Comparison of ENCODE assay signal across 22 cellular contexts in genomic region chr3:42690191-42690590, GRCh38. TPM values are rescaled to one million over a fixed set of nuclear protein-coding genes. Genes with fewer than 3 reads are reported as not detected.
DNase-seq lines count a peak whose midpoint lies in the region; ATAC-seq, FAIRE-seq and TF ChIP-seq lines count a peak whose summit lies in the region.
"Had no signal": no experiment of that assay in that cellular context is flagged by ENCODE, and none has a peak within 500 bp of the region (broad histone marks: within the 10 kb centered on the region; RNA-seq: fewer than 3 reads in every experiment).

No MANE protein-coding gene starts in this region.

- H3K4me1 ChIP-seq in neuronal stem cell (ENCODE audit: control insufficient read depth in 2 of 2, insufficient read depth in 1 of 2, low read depth in 1 of 2, low read length in 2 of 2) (peaks cover 0 to 8% of the 10 kb centered on the region in 2 donors), suprapubic skin (peaks cover 9% of the 10 kb centered on the region)

- H3K36me3 Mint-ChIP-seq in activated T-cell treated with anti-CD3 and anti-CD28 coated beads, Interleukin-2, amount 50 U/mL, for 24 hours (ENCODE audit: low read depth): no peaks in the 10 kb centered on the region
- H3K36me3 Mint-ChIP-seq in activated T-cell treated with anti-CD3 and anti-CD28 coated beads, Interleukin-2, amount 50 U/mL, for 72 hours (ENCODE audit: insufficient read depth in 2 of 2): no peaks in the 10 kb centered on the region
- H3K36me3 Mint-ChIP-seq in chondrocyte (ENCODE audit: low read depth): no peaks in the 10 kb centered on the region
- no peaks in the 10 kb centered on the region for H3K36me3 Mint-ChIP-seq in activated CD8-positive, alpha-beta memory T cell treated with anti-CD3 and anti-CD28 coated beads, Interleukin-2, amount 10 ng/mL, durations not matched to agents 7 days and 5 days

- no peak for TF ChIP-seq EP300 in suprapubic skin (IDR thresholded peaks at IDR 0.05)

- no peaks in the 10 kb centered on the region for H3K36me3 ChIP-seq in neuronal stem cell (replicated peaks in 1 of 2; ENCODE audit: control insufficient read depth in 2 of 2, insufficient read depth in 2 of 2, low read length in 2 of 2)
- H3K36me3 ChIP-seq in suprapubic skin: no peaks in the 10 kb centered on the region
- H3K36me3 ChIP-seq: BLaER1 treated with 17β-estradiol and CSF1 and Interleukin-3, amounts not matched to agents 10 nM and 100 nM had no signal

- no peak overlapping the region for H2AFZ ChIP-seq in neuronal stem cell (ENCODE audit: low read length)

- WGBS in neuronal stem cell (ENCODE audit: extremely low coverage in 2 of 2, insufficient read length in 2 of 2, insufficient replicate concordance in 1 of 2), 2 donors: no CpG with 5 or more reads among the region's 7 CpGs
- WGBS in suprapubic skin: 91% methylated on average over 7 of the region's 7 CpGs

- CTCF ChIA-PET in activated CD8-positive, alpha-beta memory T cell treated with anti-CD3 and anti-CD28 coated beads, Interleukin-2, amount 10 ng/mL, durations not matched to agents 7 days and 5 days (lab: Charles Lee): interaction anchor here (1.2 kb wide), 1 partner anchor 11 kb away, joined by 3 read pairs; no protein-coding TSS in a partner anchor

- peak; percentile 13 for DNase-seq in activated T-cell treated with anti-CD3 and anti-CD28 coated beads, Interleukin-2, amount 50 U/mL, for 24 hours
- no peak for DNase-seq in activated T-cell treated with anti-CD3 and anti-CD28 coated beads, Interleukin-2, amount 50 U/mL, for 72 hours
- DNase-seq in chondrocyte (ENCODE audit: low spot score) (peak; percentile 58), neuronal stem cell (ENCODE audit: low spot score) (no peak), suprapubic skin (ENCODE audit: low spot score in 2 of 2) (peak; percentile 30 to 54), GM12891 (ENCODE audit: insufficient read length, low spot score) (no peak)
- DNase-seq in activated CD8-positive, alpha-beta memory T cell treated with anti-CD3 and anti-CD28 coated beads, Interleukin-2, amount 10 ng/mL, durations not matched to agents 7 days and 5 days: no peak
- DNase-seq: DND-41, GDM1, NCI-H1092, NCI-H146, NCI-H2081, NCI-H774, RPMI8226 had no signal

- H2AK5ac ChIP-seq in neuronal stem cell (ENCODE audit: low read depth, low read length): peak overlapping the region; percentile 19

- no peak overlapping the region for H2BK120ac ChIP-seq in neuronal stem cell (ENCODE audit: low read depth, low read length)

- H3K9me3 Mint-ChIP-seq in activated T-cell treated with anti-CD3 and anti-CD28 coated beads, Interleukin-2, amount 50 U/mL, for 24 hours: no peaks in the 10 kb centered on the region
- H3K9me3 Mint-ChIP-seq in activated T-cell treated with anti-CD3 and anti-CD28 coated beads, Interleukin-2, amount 50 U/mL, for 72 hours: no peaks in the 10 kb centered on the region
- no peaks in the 10 kb centered on the region for H3K9me3 Mint-ChIP-seq in chondrocyte (ENCODE audit: low read depth)
- no peaks in the 10 kb centered on the region for H3K9me3 Mint-ChIP-seq in activated CD8-positive, alpha-beta memory T cell treated with anti-CD3 and anti-CD28 coated beads, Interleukin-2, amount 10 ng/mL, durations not matched to agents 7 days and 5 days (ENCODE audit: low read depth)

- no peak overlapping the region for H2BK12ac ChIP-seq in neuronal stem cell (ENCODE audit: low read length)

- H3K79me1 ChIP-seq in neuronal stem cell (ENCODE audit: low read depth, low read length): no peaks in the 10 kb centered on the region

- H3K9ac ChIP-seq in neuronal stem cell (ENCODE audit: low read depth, low read length, poor library complexity): no peak overlapping the region

- H3K27ac ChIP-seq in neuronal stem cell (replicated peaks; ENCODE audit: low read length) (no peak overlapping the region), suprapubic skin (no peak overlapping the region)
- H3K27ac ChIP-seq: 22Rv1 had no signal

- no peak for ATAC-seq in activated T-cell treated with anti-CD3 and anti-CD28 coated beads, Interleukin-2, amount 50 U/mL, for 72 hours (replicated peaks in 1 of 2)
- no peak for ATAC-seq in activated CD8-positive, alpha-beta memory T cell treated with anti-CD3 and anti-CD28 coated beads, Interleukin-2, amount 10 ng/mL, durations not matched to agents 7 days and 5 days
- no peak for ATAC-seq in GM19463 (IDR thresholded peaks at IDR 0.05; ENCODE audit: unreplicated experiment)
- ATAC-seq: HepG2 had no signal

- no peaks in the 10 kb centered on the region for H3K9me3 ChIP-seq in neuronal stem cell (replicated peaks in 1 of 2; ENCODE audit: control insufficient read depth in 2 of 2, insufficient read depth in 1 of 2, low read depth in 1 of 2, low read length in 2 of 2)
- H3K9me3 ChIP-seq in suprapubic skin: no peaks in the 10 kb centered on the region

- H4K8ac ChIP-seq in neuronal stem cell (ENCODE audit: low read depth, low read length): no peak overlapping the region

- H4K91ac ChIP-seq in neuronal stem cell (ENCODE audit: low read depth, low read length, poor library complexity): no peak overlapping the region

- H2BK5ac ChIP-seq in neuronal stem cell (ENCODE audit: low read length): no peak overlapping the region

- H2BK15ac ChIP-seq in neuronal stem cell (ENCODE audit: low read length): no peak overlapping the region

- H3K14ac ChIP-seq in neuronal stem cell (ENCODE audit: low read length): no peak overlapping the region

- no peak overlapping the region for H3K27ac Mint-ChIP-seq in activated T-cell treated with anti-CD3 and anti-CD28 coated beads, Interleukin-2, amount 50 U/mL, for 24 hours
- H3K27ac Mint-ChIP-seq in activated T-cell treated with anti-CD3 and anti-CD28 coated beads, Interleukin-2, amount 50 U/mL, for 72 hours: no peak overlapping the region
- H3K27ac Mint-ChIP-seq in chondrocyte (ENCODE audit: unreplicated experiment): no peak overlapping the region
- no peak overlapping the region for H3K27ac Mint-ChIP-seq in activated CD8-positive, alpha-beta memory T cell treated with anti-CD3 and anti-CD28 coated beads, Interleukin-2, amount 10 ng/mL, durations not matched to agents 7 days and 5 days

- H3K27me3 Mint-ChIP-seq in activated T-cell treated with anti-CD3 and anti-CD28 coated beads, Interleukin-2, amount 50 U/mL, for 24 hours: peaks cover 20% of the 10 kb centered on the region
- peaks cover 25% of the 10 kb centered on the region for H3K27me3 Mint-ChIP-seq in activated T-cell treated with anti-CD3 and anti-CD28 coated beads, Interleukin-2, amount 50 U/mL, for 72 hours (ENCODE audit: low read depth)
- peaks cover 23% of the 10 kb centered on the region for H3K27me3 Mint-ChIP-seq in chondrocyte (ENCODE audit: low read depth)
- H3K27me3 Mint-ChIP-seq in activated CD8-positive, alpha-beta memory T cell treated with anti-CD3 and anti-CD28 coated beads, Interleukin-2, amount 10 ng/mL, durations not matched to agents 7 days and 5 days: peaks cover 25% of the 10 kb centered on the region

- H3K4me3 Mint-ChIP-seq in activated T-cell treated with anti-CD3 and anti-CD28 coated beads, Interleukin-2, amount 50 U/mL, for 24 hours: no peak overlapping the region
- H3K4me3 Mint-ChIP-seq in activated T-cell treated with anti-CD3 and anti-CD28 coated beads, Interleukin-2, amount 50 U/mL, for 72 hours: no peak overlapping the region
- H3K4me3 Mint-ChIP-seq in chondrocyte (ENCODE audit: unreplicated experiment): no peak overlapping the region
- no peak overlapping the region for H3K4me3 Mint-ChIP-seq in activated CD8-positive, alpha-beta memory T cell treated with anti-CD3 and anti-CD28 coated beads, Interleukin-2, amount 10 ng/mL, durations not matched to agents 7 days and 5 days

- TF ChIP-seq CTCF in chondrocyte (IDR thresholded peaks at IDR 0.05) (no peak), suprapubic skin (IDR thresholded peaks at IDR 0.05) (no peak)

- H3K23ac ChIP-seq in neuronal stem cell (ENCODE audit: low read depth, low read length, poor library complexity): no peak overlapping the region

- H3K27me3 ChIP-seq in neuronal stem cell (ENCODE audit: control insufficient read depth in 3 of 3, insufficient read depth in 3 of 3, low read depth in 1 of 3, low read length in 3 of 3): peaks cover 0 to 21% (median 0%) of the 10 kb centered on the region in 3 experiments
- H3K27me3 ChIP-seq in suprapubic skin: peaks cover 8% of the 10 kb centered on the region
- H3K27me3 ChIP-seq: BLaER1 treated with 17β-estradiol and CSF1 and Interleukin-3, amounts not matched to agents 10 nM and 100 nM had no signal

- TF ChIP-seq POLR2A in suprapubic skin (IDR thresholded peaks at IDR 0.05) (no peak), GM12891 (IDR thresholded peaks at IDR 0.05; ENCODE audit: low read depth, low read length) (no peak)

- no peak overlapping the region for H3K4ac ChIP-seq in neuronal stem cell (ENCODE audit: low read length)

- H3K4me2 ChIP-seq in neuronal stem cell (ENCODE audit: insufficient read depth, low read length, poor library complexity, severe bottlenecking): no peak overlapping the region

- H3K4me3 ChIP-seq in neuronal stem cell (ENCODE audit: low read length in 2 of 2) (peak overlapping the region in 1 of 2 donors; percentile 33), suprapubic skin (no peak overlapping the region)
- H3K4me3 ChIP-seq: BLaER1 treated with 17β-estradiol and CSF1 and Interleukin-3, amounts not matched to agents 10 nM and 100 nM had no signal

- no peak overlapping the region for H3K18ac ChIP-seq in neuronal stem cell (ENCODE audit: low read length)

- no peak for FAIRE-seq in GM12891 (lab: Jason Lieb, UNC)
- FAIRE-seq: GM12892, H54, HepG2 had no signal

- peaks cover 3% of the 10 kb centered on the region for H3K4me1 Mint-ChIP-seq in activated T-cell treated with anti-CD3 and anti-CD28 coated beads, Interleukin-2, amount 50 U/mL, for 24 hours (ENCODE audit: low read depth)
- peaks cover 6% of the 10 kb centered on the region for H3K4me1 Mint-ChIP-seq in activated T-cell treated with anti-CD3 and anti-CD28 coated beads, Interleukin-2, amount 50 U/mL, for 72 hours (ENCODE audit: low read depth)
- no peaks in the 10 kb centered on the region for H3K4me1 Mint-ChIP-seq in chondrocyte (ENCODE audit: low read depth)
- peaks cover 2% of the 10 kb centered on the region for H3K4me1 Mint-ChIP-seq in activated CD8-positive, alpha-beta memory T cell treated with anti-CD3 and anti-CD28 coated beads, Interleukin-2, amount 10 ng/mL, durations not matched to agents 7 days and 5 days

RNA-seq across cellular contexts. Expression of gene KLHL40, which starts 4.9 kb away (rescaled TPM):
- total RNA-seq in activated T-cell treated with anti-CD3 and anti-CD28 coated beads, Interleukin-2, amount 50 U/mL, for 72 hours: not detected
- not detected in 3 replicates for total RNA-seq in chondrocyte
- not detected for polyA plus RNA-seq in neuronal stem cell (2013, experiment 1 of 2)
- polyA plus RNA-seq in neuronal stem cell (2013, experiment 2 of 2): not detected
- not detected for total RNA-seq in suprapubic skin
- not detected for total RNA-seq in activated CD8-positive, alpha-beta memory T cell treated with anti-CD3 and anti-CD28 coated beads, Interleukin-2, amount 10 ng/mL, durations not matched to agents 7 days and 5 days
- not detected for polyA plus RNA-seq in GM12891 (2012; ENCODE audit: low read depth, missing spikeins)
- total RNA-seq: HepG2, MCF 10A, NCI-H460 had no signal
- polyA plus RNA-seq: HepG2 had no signal

RNA-seq across cellular contexts. Expression of gene HHATL, which starts 12.4 kb away (rescaled TPM):
- not detected for total RNA-seq in activated T-cell treated with anti-CD3 and anti-CD28 coated beads, Interleukin-2, amount 50 U/mL, for 72 hours
- total RNA-seq in chondrocyte: not detected in 3 replicates
- polyA plus RNA-seq in neuronal stem cell (2013, experiment 1 of 2): not detected
- polyA plus RNA-seq in neuronal stem cell (2013, experiment 2 of 2): not detected
- 1 to 10 TPM in 1 of 4 donors, not detected in 3; 2.3 TPM for total RNA-seq in suprapubic skin
- not detected for total RNA-seq in activated CD8-positive, alpha-beta memory T cell treated with anti-CD3 and anti-CD28 coated beads, Interleukin-2, amount 10 ng/mL, durations not matched to agents 7 days and 5 days
- not detected for polyA plus RNA-seq in GM12891 (2012; ENCODE audit: low read depth, missing spikeins)
- total RNA-seq: HepG2, MCF 10A, NCI-H460 had no signal

RNA-seq across cellular contexts. Expression of gene ZBTB47, which starts 36.7 kb away (rescaled TPM):
- total RNA-seq in activated T-cell treated with anti-CD3 and anti-CD28 coated beads, Interleukin-2, amount 50 U/mL, for 72 hours: under 1 TPM; 0.55 to 0.69 TPM
- 38.8 to 44.4 TPM (median 40.0 TPM) in 3 replicates for total RNA-seq in chondrocyte
- polyA plus RNA-seq in neuronal stem cell (2013, experiment 1 of 2): 2.7 TPM
- polyA plus RNA-seq in neuronal stem cell (2013, experiment 2 of 2): 2.8 TPM
- 10 to 100 TPM; 17.9 to 36.1 (median 20.7) TPM for total RNA-seq in suprapubic skin
- under 1 TPM; 0.41 to 0.56 TPM for total RNA-seq in activated CD8-positive, alpha-beta memory T cell treated with anti-CD3 and anti-CD28 coated beads, Interleukin-2, amount 10 ng/mL, durations not matched to agents 7 days and 5 days
- 0.22 TPM for polyA plus RNA-seq in GM12891 (2012; ENCODE audit: low read depth, missing spikeins)

Comparison
In these comparisons a context has a peak if more than half of its experiments do, and no peak if none do; other contexts are left out.
1. DNase-seq: peak in activated T-cell treated with anti-CD3 and anti-CD28 coated beads, Interleukin-2, amount 50 U/mL, for 24 hours (single experiment), chondrocyte (single experiment) and suprapubic skin (2 of 2); none in activated T-cell treated with anti-CD3 and anti-CD28 coated beads, Interleukin-2, amount 50 U/mL, for 72 hours (0 of 2), neuronal stem cell (single experiment), activated CD8-positive, alpha-beta memory T cell treated with anti-CD3 and anti-CD28 coated beads, Interleukin-2, amount 10 ng/mL, durations not matched to agents 7 days and 5 days (single experiment) and GM12891 (single experiment).
2. RNA of gene ZBTB47, which starts 36.7 kb away (total RNA-seq): 38.8 to 44.4 TPM in chondrocyte and 17.9 to 36.1 TPM in suprapubic skin; 0.55 to 0.69 TPM in activated T-cell treated with anti-CD3 and anti-CD28 coated beads, Interleukin-2, amount 50 U/mL, for 72 hours and 0.41 to 0.56 TPM in activated CD8-positive, alpha-beta memory T cell treated with anti-CD3 and anti-CD28 coated beads, Interleukin-2, amount 10 ng/mL, durations not matched to agents 7 days and 5 days; every median in the first group is over 10 times any median in the second.